ENCODE assay signal across 8 cellular contexts in the genomic region with DNA sequence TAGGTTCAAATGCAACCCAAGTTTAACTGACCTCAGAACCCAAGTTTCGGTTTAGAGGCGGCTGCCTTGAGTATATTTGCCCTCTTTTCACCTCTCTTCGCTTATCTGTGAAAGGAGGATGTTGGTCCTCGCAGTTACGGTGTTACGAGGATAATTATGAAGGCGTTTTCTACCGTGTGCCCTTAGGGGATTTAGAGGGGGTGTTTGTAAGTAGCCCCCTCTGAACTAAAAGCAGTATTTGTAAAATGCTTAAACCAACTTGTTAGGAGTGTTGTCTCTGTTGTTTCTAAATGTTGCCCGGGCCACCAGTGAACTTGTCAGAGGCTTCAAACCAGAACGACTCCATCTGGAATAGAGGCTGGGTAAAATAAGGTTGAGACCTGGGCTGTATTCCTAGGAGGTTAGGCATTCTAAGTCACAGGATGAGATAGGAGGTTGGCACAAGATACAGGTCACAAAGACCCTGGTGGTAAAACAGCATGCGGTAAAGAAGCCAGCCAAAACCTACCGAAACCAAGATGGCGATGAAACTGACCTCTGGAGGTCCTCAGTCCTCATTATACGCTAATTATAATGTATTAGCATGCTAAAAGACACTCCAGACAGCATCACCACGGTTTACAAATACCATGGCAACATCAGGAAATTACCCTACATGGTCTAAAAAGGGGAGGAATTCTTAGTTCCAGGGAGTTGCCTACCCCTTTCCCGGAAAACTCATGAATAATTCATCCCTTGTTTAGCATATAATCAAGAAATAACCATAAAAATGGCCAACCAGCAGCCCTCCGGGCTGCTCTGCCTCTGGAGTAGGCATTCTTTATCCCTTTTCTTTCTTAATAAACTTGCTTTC. TPM values are rescaled to one million over a fixed set of nuclear protein-coding genes. Genes with fewer than 3 reads are reported as not detected.
DNase-seq lines count a peak whose midpoint lies in the region; ATAC-seq and TF ChIP-seq lines count a peak whose summit lies in the region.

No MANE protein-coding gene starts in this region.

- H3K27me3 ChIP-seq in iPS DF 6.9 (ENCODE audit: control insufficient read depth, insufficient read depth, low read length), result no peaks in the 10 kb centered on the region

- peaks cover 3% of the 10 kb centered on the region for H3K27me3 Mint-ChIP-seq in activated B cell treated with CpG ODN at 0.5 μM for 24 hours
- H3K27me3 Mint-ChIP-seq in stimulated activated memory B cell treated with anti-CD40 and anti-IgM and Interleukin-4, amounts not matched to agents 10 μg/mL and 1 μg/mL and 100 μg/mL, for 72 hours, result no peaks in the 10 kb centered on the region

- H3K36me3 ChIP-seq in iPS DF 6.9 (ENCODE audit: control insufficient read depth, insufficient read depth, low read length), result peaks cover 5% of the 10 kb centered on the region; the same call in 1 of the 2 replicates

- intact Hi-C loops in activated B cell treated with CpG ODN at 0.5 μM for 24 hours (cut with micrococcal nuclease), result loop anchor here (1.0 to 5.0 kb wide), 7 partner anchors 21 to 198 kb away; a partner anchor contains a TSS

- WGBS in iPS DF 6.9 (ENCODE audit: insufficient coverage, insufficient read length), result no CpG with 5 or more reads among the region's 17 CpGs

- peak overlapping the region; percentile 91 for H3K27ac Mint-ChIP-seq in activated B cell treated with CpG ODN at 0.5 μM for 24 hours
- H3K27ac Mint-ChIP-seq in stimulated activated memory B cell treated with anti-CD40 and anti-IgM and Interleukin-4, amounts not matched to agents 10 μg/mL and 1 μg/mL and 100 μg/mL, for 72 hours, result peak overlapping the region; percentile 60

- CTCF ChIA-PET in AG04449 (lab: Yijun Ruan, JAX), result interaction anchor here (8.4 kb wide), 1 partner anchor 117 kb away, joined by 340 read pairs; a partner anchor contains a TSS
- CTCF ChIA-PET in activated B cell treated with CpG ODN at 0.5 μM for 24 hours (lab: Charles Lee), result interaction anchor here (1.1 to 2.4 kb wide), 2 partner anchors 23 to 115 kb away, joined by 4 to 18 read pairs; a partner anchor contains a TSS

- DNase-seq in AG04449 (ENCODE audit: low read depth, low spot score) (no peak), activated B cell treated with CpG ODN at 0.5 μM for 24 hours (no peak), iPS DF 6.9 (ENCODE audit: low read depth, low spot score) (no peak), CD1c-positive myeloid dendritic cell (ENCODE audit: extremely low spot score) (no peak), LoVo (ENCODE audit: low spot score) (no peak)

- H3K4me3 ChIP-seq in AG04449 (ENCODE audit: low read depth, low read length) (peak overlapping the region; percentile 97), iPS DF 6.9 (ENCODE audit: low read length) (peak overlapping the region; percentile 94; the same call in 1 of the 2 replicates)

- ATAC-seq in GM21723 (IDR thresholded peaks at IDR 0.05; ENCODE audit: unreplicated experiment), result peak; percentile 29
- ATAC-seq in activated B cell treated with CpG ODN at 0.5 μM for 24 hours (ENCODE audit: low read depth), result no peak
- ATAC-seq in stimulated activated memory B cell treated with anti-CD40 and anti-IgM and Interleukin-4, amounts not matched to agents 10 μg/mL and 1 μg/mL and 100 μg/mL, for 72 hours, result no peak
- no peak for ATAC-seq in GM21528 (IDR thresholded peaks at IDR 0.05; ENCODE audit: low FRiP score, unreplicated experiment)

- no peaks in the 10 kb centered on the region for H3K9me3 ChIP-seq in iPS DF 6.9 (ENCODE audit: control insufficient read depth, insufficient read depth, low read length)

- H3K36me3 Mint-ChIP-seq in activated B cell treated with CpG ODN at 0.5 μM for 24 hours (ENCODE audit: low read depth), result peaks cover 2% of the 10 kb centered on the region
- H3K36me3 Mint-ChIP-seq in stimulated activated memory B cell treated with anti-CD40 and anti-IgM and Interleukin-4, amounts not matched to agents 10 μg/mL and 1 μg/mL and 100 μg/mL, for 72 hours, result no peaks in the 10 kb centered on the region

- no peaks in the 10 kb centered on the region for H3K9me3 Mint-ChIP-seq in activated B cell treated with CpG ODN at 0.5 μM for 24 hours
- no peaks in the 10 kb centered on the region for H3K9me3 Mint-ChIP-seq in stimulated activated memory B cell treated with anti-CD40 and anti-IgM and Interleukin-4, amounts not matched to agents 10 μg/mL and 1 μg/mL and 100 μg/mL, for 72 hours

- peak overlapping the region; percentile 96 for H3K4me3 Mint-ChIP-seq in activated B cell treated with CpG ODN at 0.5 μM for 24 hours
- peak overlapping the region; percentile 89 for H3K4me3 Mint-ChIP-seq in stimulated activated memory B cell treated with anti-CD40 and anti-IgM and Interleukin-4, amounts not matched to agents 10 μg/mL and 1 μg/mL and 100 μg/mL, for 72 hours

- no peak for TF ChIP-seq CTCF in AG04449 (IDR thresholded peaks at IDR 0.05; ENCODE audit: insufficient read depth, low read length, missing control alignments)
- no peak for TF ChIP-seq CTCF in activated B cell treated with CpG ODN at 0.5 μM for 24 hours (IDR thresholded peaks at IDR 0.05)

- H3K27ac ChIP-seq in iPS DF 6.9 (ENCODE audit: low read length), result no peak overlapping the region

- peaks cover 5% of the 10 kb centered on the region; the same call in 1 of the 2 replicates for H3K4me1 ChIP-seq in iPS DF 6.9 (ENCODE audit: control insufficient read depth, insufficient read depth, low read length)

- POLR2A ChIA-PET in AG04449 (lab: Yijun Ruan, JAX), result no interaction called here
- POLR2A ChIA-PET in activated B cell treated with CpG ODN at 0.5 μM for 24 hours (lab: Charles Lee), result interaction anchor here (1.1 to 1.5 kb wide), 2 partner anchors 70 to 184 kb away, joined by 5 to 6 read pairs; a partner anchor contains a TSS

- H3K4me1 Mint-ChIP-seq in activated B cell treated with CpG ODN at 0.5 μM for 24 hours, result peaks cover 13% of the 10 kb centered on the region
- peaks cover 7% of the 10 kb centered on the region for H3K4me1 Mint-ChIP-seq in stimulated activated memory B cell treated with anti-CD40 and anti-IgM and Interleukin-4, amounts not matched to agents 10 μg/mL and 1 μg/mL and 100 μg/mL, for 72 hours

RNA-seq across cellular contexts. Expression of a gene that starts 1.0 kb away (rescaled TPM):
- 0.69 TPM in 1 of 2 replicates, not detected in the other for total RNA-seq in activated B cell treated with CpG ODN at 0.5 μM for 24 hours

RNA-seq across cellular contexts. Expression of a gene that starts 22.8 kb away (rescaled TPM):
- not detected in 2 replicates for total RNA-seq in activated B cell treated with CpG ODN at 0.5 μM for 24 hours

RNA-seq across cellular contexts. Expression of a gene that starts 34.6 kb away (rescaled TPM):
- total RNA-seq in activated B cell treated with CpG ODN at 0.5 μM for 24 hours, result 0.81 and 1.1 TPM in 2 replicates
